Comparison of ENCODE assay signal across 2 cellular contexts in genomic region chr3:188594137-188594536, GRCh38.
TF ChIP-seq lines count a peak whose summit lies in the region.

No MANE protein-coding gene starts in this region.

TF ChIP-seq in liver, 16 proteins besides CTCF, POLR2A, EP300 and RAD21 (continued from another document):
- TF ChIP-seq MAX (IDR thresholded peaks at IDR 0.05) (no peak), HNF4G (IDR thresholded peaks at IDR 0.05) (no peak), ZBTB33 (IDR thresholded peaks at IDR 0.05) (no peak), EGR1 (IDR thresholded peaks at IDR 0.05; ENCODE audit: low read depth in 2 of 2) (no peak), RXRA (IDR thresholded peaks at IDR 0.05) (no peak), GABPA (IDR thresholded peaks at IDR 0.05 in 1 of 2, conservative IDR thresholded peaks at IDR 0.05 in 1 of 2) (no peak), FOXA2 (IDR thresholded peaks at IDR 0.05) (no peak), HNF4A (conservative IDR thresholded peaks at IDR 0.05) (no peak), REST (IDR thresholded peaks at IDR 0.05) (no peak), JUND (IDR thresholded peaks at IDR 0.05) (no peak), FOXA1 (IDR thresholded peaks at IDR 0.05) (no peak), ATF3 (IDR thresholded peaks at IDR 0.05) (no peak)

TF ChIP-seq in HepG2, 621 proteins besides CTCF, POLR2A, EP300 and RAD21 (continued from another document):
- TF ChIP-seq MYPOP (CRISPR knock-in tag; IDR thresholded peaks at IDR 0.05) = no peak
TF ChIP-seq in HepG2: peak in this region for 0.
